28 cellular contexts compared by ENCODE assay signal in the genomic region with DNA sequence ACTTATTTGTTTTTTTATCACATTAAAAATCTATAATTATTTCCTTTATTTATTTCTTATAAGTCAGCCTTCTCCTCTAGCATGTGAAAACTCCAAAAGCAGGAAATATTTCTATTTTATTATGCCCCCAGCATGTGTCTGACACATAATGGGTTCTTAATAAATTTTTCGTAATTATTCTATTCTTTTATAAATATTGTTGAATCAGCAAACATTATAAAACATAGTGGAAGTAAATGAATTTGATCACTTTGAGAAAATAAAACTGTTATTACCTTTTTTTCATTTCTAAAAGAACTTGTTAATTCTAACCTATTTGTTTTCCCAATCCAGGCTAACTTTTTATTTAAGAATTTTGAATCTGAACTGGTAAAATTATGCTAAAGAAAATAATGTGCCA.
"Had no signal": no experiment of that assay in that cellular context is flagged by ENCODE, and none has a peak within 500 bp of the region (broad histone marks: within the 10 kb centered on the region; RNA-seq: fewer than 3 reads in every experiment).

No MANE protein-coding gene starts in this region.

- H3K9me3 ChIP-seq: ovary, psoas muscle, spleen, suprapubic skin, testis, tibial artery, transverse colon, upper lobe of right lung, uterus had no signal

- H3K4me2 ChIP-seq: neural progenitor cell, smooth muscle cell had no signal

- H3K4me1 ChIP-seq: neural progenitor cell, parathyroid adenoma, psoas muscle, spleen, suprapubic skin, testis, tibial artery, transverse colon, upper lobe of right lung, uterus had no signal

- H2AFZ ChIP-seq: parathyroid adenoma had no signal

- H3K27ac ChIP-seq: neural progenitor cell, ovary, parathyroid adenoma, psoas muscle, skin epidermis, spleen, suprapubic skin, testis, tibial artery, transverse colon, upper lobe of right lung, uterus had no signal

- DNase-seq: natural killer cell; occipital lobe; ovary; posterior cingulate gyrus; psoas muscle; right cardiac atrium; spleen; stimulated activated CD4-positive, alpha-beta T cell treated with anti-CD3 and anti-CD28 coated beads, Interleukin-12 subunit alpha, Interleukin-12 subunit beta, amount 100 ng/mL, for 4 hours; stimulated activated CD4-positive, alpha-beta T cell treated with anti-CD3 and anti-CD28 coated beads, Interleukin-1b, Interleukin-23, amount 100 ng/mL, for 48 hours; stimulated activated CD4-positive, alpha-beta T cell treated with anti-CD3 and anti-CD28 coated beads, Interleukin-4, amount 100 ng/mL, for 1 hour; stimulated activated CD4-positive, alpha-beta T cell treated with anti-CD3 and anti-CD28 coated beads, Interleukin-4, amount 100 ng/mL, for 4 hours; stimulated activated CD8-positive, alpha-beta memory T cell treated with anti-CD3 and anti-CD28 coated beads, Interleukin-4, amount 100 ng/mL, for 48 hours; stimulated activated naive CD4-positive, alpha-beta T cell; stimulated activated naive CD8-positive, alpha-beta T cell treated with anti-CD3 and anti-CD28 coated beads, Interleukin-15, amount 100 ng/mL, for 72 hours; stimulated activated naive CD8-positive, alpha-beta T cell treated with anti-CD3 and anti-CD28 coated beads, Interleukin-15, Interleukin-2, amounts not matched to agents 100 U/mL and 50 U/mL, for 24 hours; substantia nigra; testis; tibial artery; transverse colon; upper lobe of right lung; uterus had no signal

- H3K79me2 ChIP-seq: parathyroid adenoma had no signal

- ATAC-seq: natural killer cell; psoas muscle; right cardiac atrium; sciatic nerve; stimulated activated memory B cell treated with anti-CD40 and anti-IgM and Interleukin-4, amounts not matched to agents 10 μg/mL and 1 μg/mL and 100 μg/mL, for 72 hours; stimulated activated naive CD8-positive, alpha-beta T cell treated with anti-CD3 and anti-CD28 coated beads, Interleukin-15, amount 100 ng/mL, for 72 hours; stimulated activated naive CD8-positive, alpha-beta T cell treated with anti-CD3 and anti-CD28 coated beads, Interleukin-15, Interleukin-2, amounts not matched to agents 100 U/mL and 50 U/mL, for 24 hours; upper lobe of right lung had no signal

- H3K4me3 ChIP-seq: neural progenitor cell, ovary, psoas muscle, skin epidermis, smooth muscle cell, spleen, suprapubic skin, testis, tibial artery, transverse colon, upper lobe of right lung, uterus had no signal

- H3K27me3 ChIP-seq: neural progenitor cell, ovary, spleen, suprapubic skin, testis, tibial artery, transverse colon, upper lobe of right lung, uterus had no signal

- H3K9ac ChIP-seq: neural progenitor cell, parathyroid adenoma had no signal

- H3K36me3 ChIP-seq: neural progenitor cell, ovary, spleen, suprapubic skin, tibial artery, transverse colon, upper lobe of right lung, uterus had no signal
